8 cellular contexts compared by ENCODE assay signal in genomic region chr1:200510228-200510623, GRCh38.
A peak's percentile ranks its signal among the peaks of the same experiment; 100 is the strongest.
DNase-seq lines count a peak whose midpoint lies in the region; ATAC-seq and TF ChIP-seq lines count a peak whose summit lies in the region.

No MANE protein-coding gene starts in this region.

- intact Hi-C loops in PC-3 (cut with micrococcal nuclease) = loop anchor here (1.0 to 10.0 kb wide), 6 partner anchors 22 to 826 kb away; no protein-coding TSS in a partner anchor

- H3K9me2 ChIP-seq in PC-3 (replicated peaks; ENCODE audit: low read length) = no peaks in the 10 kb centered on the region

- no peaks in the 10 kb centered on the region for H3K79me2 ChIP-seq in PC-3 (ENCODE audit: low read length)
- no peaks in the 10 kb centered on the region for H3K79me2 ChIP-seq in fibroblast of lung (ENCODE audit: control insufficient read depth, insufficient read depth, low read length)

- H3K36me3 Mint-ChIP-seq in activated T-cell treated with anti-CD3 and anti-CD28 coated beads, Interleukin-2, amount 50 U/mL, for 24 hours (ENCODE audit: low read depth) = no peaks in the 10 kb centered on the region

- peak; percentile 100 for TF ChIP-seq CTCF in PC-3 (conservative IDR thresholded peaks at IDR 0.05; ENCODE audit: low read depth, low read length)
- TF ChIP-seq CTCF in fibroblast of lung (conservative IDR thresholded peaks at IDR 0.05 in 1 of 2, IDR thresholded peaks at IDR 0.05 in 1 of 2; ENCODE audit: low read depth in 1 of 2, low read length in 2 of 2) = peak; percentile 87 to 90

- no peak overlapping the region for H3K9ac ChIP-seq in PC-3 (ENCODE audit: low read length)
- H3K9ac ChIP-seq in fibroblast of lung (ENCODE audit: insufficient read depth, low read length) = no peak overlapping the region

- CTCF ChIA-PET in PC-3 (lab: Charles Lee) = interaction anchor here (0.6 to 1.4 kb wide), 7 partner anchors 46 to 730 kb away, joined by 3 to 12 read pairs (median 4); no protein-coding TSS in a partner anchor

- H3K27me3 ChIP-seq in PC-3 (ENCODE audit: low read length) (no peaks in the 10 kb centered on the region), fibroblast of lung (ENCODE audit: control insufficient read depth, insufficient read depth, low read length) (no peaks in the 10 kb centered on the region), neuron (ENCODE audit: insufficient read depth, low read length) (no peaks in the 10 kb centered on the region)

- no peak overlapping the region for H3K4me3 Mint-ChIP-seq in activated T-cell treated with anti-CD3 and anti-CD28 coated beads, Interleukin-2, amount 50 U/mL, for 24 hours

- H3K4me2 ChIP-seq in PC-3 (ENCODE audit: low read length) (peak overlapping the region; percentile 75), fibroblast of lung (ENCODE audit: extremely low read depth, insufficient read depth, low read length) (peak overlapping the region; percentile 27)

- DNase-seq in DMS 273 treated with DMSO at 0.1 percent for 48 hours (lab: John Stamatoyannopoulos, UW) = peak; percentile 51
- peak; percentile 79 for DNase-seq in KBM-7
- peak; percentile 99 for DNase-seq in PC-3
- DNase-seq in activated T-cell treated with anti-CD3 and anti-CD28 coated beads, Interleukin-2, amount 50 U/mL, for 24 hours = peak; percentile 59
- peak; percentile 67 to 92 for DNase-seq in fibroblast of lung (ENCODE audit: low read depth in 2 of 2)
- peak; percentile 98 for DNase-seq in superior temporal gyrus (ENCODE audit: extremely low spot score)

- H3K9me3 ChIP-seq in PC-3 (ENCODE audit: low read length) (no peaks in the 10 kb centered on the region), fibroblast of lung (ENCODE audit: control insufficient read depth, insufficient read depth, low read depth, low read length) (no peaks in the 10 kb centered on the region), neuron (ENCODE audit: low read length) (no peaks in the 10 kb centered on the region)

- H3K27ac ChIP-seq in PC-3 (ENCODE audit: low read length) = no peak overlapping the region
- no peak overlapping the region for H3K27ac ChIP-seq in fibroblast of lung (ENCODE audit: insufficient read depth, low read length)

- ATAC-seq in GM21447 (IDR thresholded peaks at IDR 0.05; ENCODE audit: unreplicated experiment) = peak; percentile 85
- ATAC-seq in PC-3 = peak; percentile 82

- H3K36me3 ChIP-seq in PC-3 (ENCODE audit: low read depth, low read length) (no peaks in the 10 kb centered on the region), fibroblast of lung (ENCODE audit: control insufficient read depth, insufficient read depth, low read length) (no peaks in the 10 kb centered on the region), neuron (ENCODE audit: insufficient read depth, low read length) (no peaks in the 10 kb centered on the region)

- no peaks in the 10 kb centered on the region for H3K9me3 Mint-ChIP-seq in activated T-cell treated with anti-CD3 and anti-CD28 coated beads, Interleukin-2, amount 50 U/mL, for 24 hours

- no peaks in the 10 kb centered on the region for H3F3A ChIP-seq in PC-3 (ENCODE audit: low read length, unreplicated experiment)

- H3K4me1 ChIP-seq in PC-3 (ENCODE audit: insufficient read depth, low read length) = peaks cover 16% of the 10 kb centered on the region
- peaks cover 3% of the 10 kb centered on the region for H3K4me1 ChIP-seq in fibroblast of lung (ENCODE audit: control insufficient read depth, extremely low read depth, insufficient read depth, low read length)
- no peaks in the 10 kb centered on the region for H3K4me1 ChIP-seq in neuron (ENCODE audit: insufficient read depth, low read length)

- no TSS peak for BruUV-seq in PC-3 (replicated peaks; lab: Mats Ljungman, UMichigan)

- POLR2A ChIA-PET in PC-3 (lab: Charles Lee; ENCODE audit: unreplicated experiment) = interaction anchor here (0.6 kb wide), 2 partner anchors 110 to 144 kb away, joined by 3 to 6 read pairs; no protein-coding TSS in a partner anchor

- peak overlapping the region; percentile 63 for H2AFZ ChIP-seq in PC-3 (ENCODE audit: low read length)
- H2AFZ ChIP-seq in fibroblast of lung (ENCODE audit: low read length) = peak overlapping the region; percentile 23
- H2AFZ ChIP-seq in neuron (ENCODE audit: low read depth, low read length) = peak overlapping the region; percentile 83

- peaks cover 2% of the 10 kb centered on the region for H3K4me1 Mint-ChIP-seq in activated T-cell treated with anti-CD3 and anti-CD28 coated beads, Interleukin-2, amount 50 U/mL, for 24 hours (ENCODE audit: low read depth)

- no peaks in the 10 kb centered on the region for H4K20me1 ChIP-seq in PC-3 (ENCODE audit: low read length)
- no peaks in the 10 kb centered on the region for H4K20me1 ChIP-seq in fibroblast of lung (ENCODE audit: control insufficient read depth, extremely low read depth, insufficient read depth, low read length)

- peaks cover 12% of the 10 kb centered on the region for H3K27me3 Mint-ChIP-seq in activated T-cell treated with anti-CD3 and anti-CD28 coated beads, Interleukin-2, amount 50 U/mL, for 24 hours

- in situ Hi-C loops in KBM-7 (cut with MboI; ENCODE audit: low pct_unique_long_range_greater_than_20kb, low sequenced_read_pairs) = no loop called here

- no peak overlapping the region for H3K27ac Mint-ChIP-seq in activated T-cell treated with anti-CD3 and anti-CD28 coated beads, Interleukin-2, amount 50 U/mL, for 24 hours

- peak overlapping the region; percentile 55; the same call in 1 of the 2 replicates for H3K4me3 ChIP-seq in PC-3 (ENCODE audit: low read length)
- H3K4me3 ChIP-seq in fibroblast of lung (replicated peaks in 1 of 4; ENCODE audit: control extremely low read depth in 1 of 4, insufficient read depth in 1 of 4, low read depth in 3 of 4, low read length in 4 of 4) = no peak overlapping the region
- H3K4me3 ChIP-seq in neuron (ENCODE audit: low read length) = no peak overlapping the region

Comparison
In these comparisons a context has a peak if more than half of its experiments do, and no peak if none do; other contexts are left out.
1. H2AFZ ChIP-seq: peak in every context shown above with its lines; median percentile 83 in neuron; 63 in PC-3; 23 in fibroblast of lung.